ENCODE assay signal across 9 cellular contexts in genomic region chr5:37005946-37006540, GRCh38.
A peak's percentile ranks its signal among the peaks of the same experiment; 100 is the strongest.
DNase-seq lines count a peak whose midpoint lies in the region; ATAC-seq, FAIRE-seq and TF ChIP-seq lines count a peak whose summit lies in the region.
"Had no signal": no experiment of that assay in that cellular context is flagged by ENCODE, and none has a peak within 500 bp of the region (broad histone marks: within the 10 kb centered on the region; RNA-seq: fewer than 3 reads in every experiment).

No MANE protein-coding gene starts in this region.

- intact Hi-C loops in IMR-90 (cut with micrococcal nuclease), result loop anchor here (1.0 to 5.0 kb wide), 3 partner anchors 129 to 277 kb away; partner anchors contain the start of gene NIPBL

- no peak overlapping the region for H3K18ac ChIP-seq in IMR-90 (ENCODE audit: low read depth, low read length)

- POLR2A ChIA-PET in IMR-90 (lab: Charles Lee; ENCODE audit: unreplicated experiment), result interaction anchor here (0.6 kb wide), 1 partner anchor 61 kb away, joined by 4 read pairs; no protein-coding TSS in a partner anchor

- H3K4me3 Mint-ChIP-seq in T-helper 2 cell treated with Interferon-gamma antibody and Interleukin-4, amounts not matched to agents 5 μg/mL and 100 μg/mL, for 36 hours, result no peak overlapping the region
- H3K4me3 Mint-ChIP-seq: activated B cell treated with CpG ODN at 0.5 μM for 24 hours had no signal

- no peak overlapping the region for H2AK5ac ChIP-seq in IMR-90 (ENCODE audit: low read depth, low read length)

- no peak overlapping the region for H3K23ac ChIP-seq in IMR-90 (ENCODE audit: low read depth, low read length)

- ATAC-seq in IMR-90 (ENCODE audit: low read depth), result peak; percentile 59; the same call in 1 of the 2 replicates
- ATAC-seq in activated CD4-positive, CD25-positive, alpha-beta regulatory T cell treated with anti-CD3 and anti-CD28 coated beads, Interleukin-2, amount 50 U/mL, for 24 hours, result no peak
- ATAC-seq in stimulated activated naive CD8-positive, alpha-beta T cell treated with anti-CD3 and anti-CD28 coated beads, Interleukin-15, Interleukin-2, amounts not matched to agents 100 U/mL and 50 U/mL, for 24 hours, result no peak

- no peak overlapping the region for H3K27ac Mint-ChIP-seq in T-helper 2 cell treated with Interferon-gamma antibody and Interleukin-4, amounts not matched to agents 5 μg/mL and 100 μg/mL, for 36 hours
- H3K27ac Mint-ChIP-seq: activated B cell treated with CpG ODN at 0.5 μM for 24 hours had no signal

- no peak overlapping the region for H2BK5ac ChIP-seq in IMR-90 (ENCODE audit: low read depth, low read length, poor library complexity, severe bottlenecking)

- dilution Hi-C loops in IMR-90 (cut with HindIII; ENCODE audit: low sequenced_read_pairs, unreplicated experiment), result no loop called here

- no peak overlapping the region for H3K14ac ChIP-seq in IMR-90 (replicated peaks; ENCODE audit: low read depth, low read length)

- H4K5ac ChIP-seq in IMR-90 (ENCODE audit: low read depth, low read length), result no peak overlapping the region

- H3K27me3 ChIP-seq in IMR-90 (ENCODE audit: control insufficient read depth, insufficient read depth, low read length), result no peaks in the 10 kb centered on the region

- in situ Hi-C loops in IMR-90 (cut with MboI; ENCODE audit: low sequenced_read_pairs), result loop anchor here (10.0 kb wide), 1 partner anchor 261 kb away; no protein-coding TSS in a partner anchor

- H3K4me2 ChIP-seq in IMR-90 (ENCODE audit: low read depth, low read length), result no peak overlapping the region

- no peak overlapping the region for H3K4me3 ChIP-seq in IMR-90 (ENCODE audit: insufficient read depth, low read depth, low read length)

- CTCF ChIA-PET in IMR-90 (lab: Yijun Ruan, JAX), result interaction anchor here (0.8 to 2.9 kb wide), 9 partner anchors 10 to 278 kb away, joined by 3 to 16 read pairs (median 5); no protein-coding TSS in a partner anchor

- H4K20me1 ChIP-seq in IMR-90 (ENCODE audit: insufficient read depth, low read length), result no peaks in the 10 kb centered on the region

- no peak overlapping the region for H2AFZ ChIP-seq in IMR-90 (replicated peaks; ENCODE audit: low read length, poor library complexity)

- H3K36me3 ChIP-seq in IMR-90 (ENCODE audit: control insufficient read depth, insufficient read depth, low read length), result peaks cover 16% of the 10 kb centered on the region

- no peak overlapping the region for H4K91ac ChIP-seq in IMR-90 (ENCODE audit: insufficient read depth, low read depth, low read length)

- no peaks in the 10 kb centered on the region for H3K27me3 Mint-ChIP-seq in T-helper 2 cell treated with Interferon-gamma antibody and Interleukin-4, amounts not matched to agents 5 μg/mL and 100 μg/mL, for 36 hours (ENCODE audit: low read depth)
- H3K27me3 Mint-ChIP-seq: activated B cell treated with CpG ODN at 0.5 μM for 24 hours had no signal

- no peak overlapping the region for H2AK9ac ChIP-seq in IMR-90 (replicated peaks; ENCODE audit: low read depth, low read length, poor library complexity)

- H3K9ac ChIP-seq in IMR-90 (ENCODE audit: low read depth, low read length), result no peak overlapping the region

- H3K27ac ChIP-seq in IMR-90 (ENCODE audit: insufficient read depth, low read length) (no peak overlapping the region), VCaP (no peak overlapping the region)

- no peaks in the 10 kb centered on the region for H3K79me1 ChIP-seq in IMR-90 (ENCODE audit: low read depth in 1 of 2, low read length in 2 of 2)

- DNase-seq in IMR-90, result peak; percentile 39
- peak; percentile 66 for DNase-seq in inferior parietal cortex (ENCODE audit: extremely low spot score)
- no peak for DNase-seq in stimulated activated CD4-positive, alpha-beta T cell treated with anti-CD3 and anti-CD28 coated beads, Interleukin-4, amount 100 ng/mL, for 4 hours
- DNase-seq in T-helper 2 cell treated with Interferon-gamma antibody and Interleukin-4, amounts not matched to agents 5 μg/mL and 100 μg/mL, for 36 hours (ENCODE audit: low spot score), result no peak
- no peak for DNase-seq in stimulated activated naive CD8-positive, alpha-beta T cell treated with anti-CD3 and anti-CD28 coated beads, Interleukin-15, Interleukin-2, amounts not matched to agents 100 U/mL and 50 U/mL, for 24 hours
- DNase-seq: activated B cell treated with CpG ODN at 0.5 μM for 24 hours had no signal

- peak; percentile 92 for FAIRE-seq in G401.6 (lab: Jason Lieb, UNC)

- H3K36me3 Mint-ChIP-seq in T-helper 2 cell treated with Interferon-gamma antibody and Interleukin-4, amounts not matched to agents 5 μg/mL and 100 μg/mL, for 36 hours (ENCODE audit: low read depth), result peaks cover 31% of the 10 kb centered on the region

- H3K9me3 ChIP-seq in IMR-90 (ENCODE audit: control insufficient read depth, insufficient read depth, low read length), result no peaks in the 10 kb centered on the region

- H2BK20ac ChIP-seq in IMR-90 (ENCODE audit: low read depth, low read length), result no peak overlapping the region

- H4K8ac ChIP-seq in IMR-90 (ENCODE audit: low read depth in 2 of 2, low read length in 2 of 2), result no peak overlapping the region

- no peak for TF ChIP-seq POLR2A in IMR-90 (IDR thresholded peaks at IDR 0.05; ENCODE audit: low read depth, low read length)

- no peaks in the 10 kb centered on the region for H3K4me1 Mint-ChIP-seq in T-helper 2 cell treated with Interferon-gamma antibody and Interleukin-4, amounts not matched to agents 5 μg/mL and 100 μg/mL, for 36 hours (ENCODE audit: low read depth)
- H3K4me1 Mint-ChIP-seq: activated B cell treated with CpG ODN at 0.5 μM for 24 hours had no signal

- H3K9me3 Mint-ChIP-seq in T-helper 2 cell treated with Interferon-gamma antibody and Interleukin-4, amounts not matched to agents 5 μg/mL and 100 μg/mL, for 36 hours, result no peaks in the 10 kb centered on the region
- H3K9me3 Mint-ChIP-seq: activated B cell treated with CpG ODN at 0.5 μM for 24 hours had no signal

- WGBS in IMR-90 (ENCODE audit: extremely low coverage in 2 of 2, insufficient read length in 1 of 2), 2 experiments, result no CpG with 5 or more reads among the region's 5 CpGs

- no TSS peak for BruUV-seq in IMR-90 (replicated peaks; lab: Mats Ljungman, UMichigan)

- no peak overlapping the region for H2BK15ac ChIP-seq in IMR-90 (ENCODE audit: low read depth, low read length)

- H3K4ac ChIP-seq in IMR-90 (ENCODE audit: low read depth, low read length), result no peak overlapping the region

- TF ChIP-seq CTCF in IMR-90 (conservative IDR thresholded peaks at IDR 0.05; ENCODE audit: low read depth, low read length), result peak; percentile 60
- peak; percentile 89 for TF ChIP-seq CTCF in VCaP (conservative IDR thresholded peaks at IDR 0.05)

- no peaks in the 10 kb centered on the region for H3K9me1 ChIP-seq in IMR-90 (ENCODE audit: insufficient read depth, low read length)

- peaks cover 2% of the 10 kb centered on the region for H3K4me1 ChIP-seq in IMR-90 (ENCODE audit: control insufficient read depth, insufficient read depth, low read length)

- TF ChIP-seq RAD21 in IMR-90 (IDR thresholded peaks at IDR 0.05; ENCODE audit: low read length), result peak; percentile 49

- no peak overlapping the region for H2BK120ac ChIP-seq in IMR-90 (ENCODE audit: low read depth, low read length)

- no peak overlapping the region for H3K56ac ChIP-seq in IMR-90 (ENCODE audit: extremely low read depth, insufficient read depth, low read length)

TF ChIP-seq in IMR-90, 13 proteins besides CTCF, POLR2A, EP300 and RAD21:
- TF ChIP-seq MAZ (IDR thresholded peaks at IDR 0.05; ENCODE audit: borderline replicate concordance, low read depth, low read length) (no peak), CEBPB (IDR thresholded peaks at IDR 0.05; ENCODE audit: low read depth, low read length) (no peak), SMC3 (IDR thresholded peaks at IDR 0.05; ENCODE audit: low read depth, low read length) (peak; percentile 47)

Comparison
In these comparisons a context has a peak if more than half of its experiments do, and no peak if none do; other contexts are left out.
1. DNase-seq: peak in IMR-90 (single experiment) and inferior parietal cortex (single experiment); none in stimulated activated CD4-positive, alpha-beta T cell treated with anti-CD3 and anti-CD28 coated beads, Interleukin-4, amount 100 ng/mL, for 4 hours (0 of 2), T-helper 2 cell treated with Interferon-gamma antibody and Interleukin-4, amounts not matched to agents 5 μg/mL and 100 μg/mL, for 36 hours (single experiment) and stimulated activated naive CD8-positive, alpha-beta T cell treated with anti-CD3 and anti-CD28 coated beads, Interleukin-15, Interleukin-2, amounts not matched to agents 100 U/mL and 50 U/mL, for 24 hours (single experiment).